ENCODE assay signal across 20 cellular contexts in the genomic region with DNA sequence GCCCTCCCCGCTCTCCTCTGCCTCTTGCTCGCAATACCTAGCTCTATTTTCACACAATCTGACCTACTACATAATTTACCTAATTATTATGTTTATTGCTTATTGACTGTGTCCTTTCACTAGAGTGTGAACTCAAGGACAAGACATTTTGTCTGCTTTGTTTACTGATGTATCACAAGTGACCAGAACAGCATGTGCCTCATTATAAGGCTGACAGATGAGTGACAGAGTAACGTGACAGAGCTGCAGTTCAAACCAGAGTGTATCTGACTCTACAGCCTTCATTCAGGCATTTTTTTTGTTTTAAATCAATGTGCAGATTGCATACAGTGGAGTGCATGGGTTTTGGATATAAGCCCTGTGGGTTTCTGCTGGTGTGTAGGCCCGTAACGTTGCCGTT.
"Had no signal": no experiment of that assay in that cellular context is flagged by ENCODE, and none has a peak within 500 bp of the region (broad histone marks: within the 10 kb centered on the region; RNA-seq: fewer than 3 reads in every experiment).

No MANE protein-coding gene starts in this region.

- H3K36me3 ChIP-seq: adrenal gland, left ventricle myocardium inferior, pancreas had no signal

- H3K4me3 ChIP-seq: adrenal gland, left ventricle myocardium inferior, mucosa of descending colon, pancreas, spleen, tibial artery had no signal

- H3K27ac Mint-ChIP-seq: activated naive CD4-positive, alpha-beta T cell treated with anti-CD3 and anti-CD28 coated beads, Interleukin-2, amount 10 ng/mL, durations not matched to agents 7 days and 5 days; activated T-helper 2 cell treated with anti-CD3 and anti-CD28 coated beads, Interferon-gamma antibody, Interleukin-2, Interleukin-4, amounts not matched to agents 10 μg/mL and 5 μg/mL and 100 μg/mL, durations not matched to agents 14 hours and 24 hours and 36 hours; memory B cell had no signal

- ATAC-seq: activated CD4-positive, CD25-positive, alpha-beta regulatory T cell treated with anti-CD3 and anti-CD28 coated beads, Interleukin-2, amount 50 U/mL, for 24 hours; esophagus mucosa; mucosa of descending colon; pancreas had no signal

- H3K27me3 ChIP-seq: adrenal gland, pancreas, spleen, tibial artery had no signal

- H3K4me1 ChIP-seq: adrenal gland had no signal

- H3K9me3 ChIP-seq: adrenal gland, left ventricle myocardium inferior, mucosa of descending colon, pancreas, tibial artery had no signal

- H3K27ac ChIP-seq: adrenal gland, left ventricle myocardium inferior, pancreas, spleen, tibial artery had no signal

- H3K4me3 Mint-ChIP-seq: activated naive CD4-positive, alpha-beta T cell treated with anti-CD3 and anti-CD28 coated beads, Interleukin-2, amount 10 ng/mL, durations not matched to agents 7 days and 5 days; immature natural killer cell; memory B cell; naive B cell had no signal

- H3K9me3 Mint-ChIP-seq: activated naive CD4-positive, alpha-beta T cell treated with anti-CD3 and anti-CD28 coated beads, Interleukin-2, amount 10 ng/mL, durations not matched to agents 7 days and 5 days; activated T-helper 2 cell treated with anti-CD3 and anti-CD28 coated beads, Interferon-gamma antibody, Interleukin-2, Interleukin-4, amounts not matched to agents 10 μg/mL and 5 μg/mL and 100 μg/mL, durations not matched to agents 14 hours and 24 hours and 36 hours; immature natural killer cell had no signal

- H3K27me3 Mint-ChIP-seq: activated naive CD4-positive, alpha-beta T cell treated with anti-CD3 and anti-CD28 coated beads, Interleukin-2, amount 10 ng/mL, durations not matched to agents 7 days and 5 days; memory B cell; naive B cell had no signal

- DNase-seq: activated CD4-positive, alpha-beta T cell treated with anti-CD3 and anti-CD28 coated beads, Interleukin-2, amount 50 U/mL, for 48 hours; activated naive CD4-positive, alpha-beta T cell treated with anti-CD3 and anti-CD28 coated beads, Interleukin-2, amount 10 ng/mL, durations not matched to agents 7 days and 5 days; adrenal gland; effector CD4-positive, alpha-beta T cell; immature natural killer cell; kidney glomerular epithelial cell; left ventricle myocardium inferior; mucosa of descending colon; naive B cell; pancreas; spleen; stimulated activated naive CD4-positive, alpha-beta T cell; substantia nigra; T-helper 1 cell; T-helper 9 cell; tibial artery had no signal
